26 cellular contexts compared by ENCODE assay signal in genomic region chr2:189474526-189474925, GRCh38. TPM values are rescaled to one million over a fixed set of nuclear protein-coding genes. Genes with fewer than 3 reads are reported as not detected.
A peak's percentile ranks its signal among the peaks of the same experiment; 100 is the strongest.
DNase-seq lines count a peak whose midpoint lies in the region; ATAC-seq, FAIRE-seq and TF ChIP-seq lines count a peak whose summit lies in the region.
"Had no signal": no experiment of that assay in that cellular context is flagged by ENCODE, and none has a peak within 500 bp of the region (broad histone marks: within the 10 kb centered on the region; RNA-seq: fewer than 3 reads in every experiment).

No MANE protein-coding gene starts in this region.

- H3K27me3 ChIP-seq in Peyer's patch (no peaks in the 10 kb centered on the region), pancreas (no peaks in the 10 kb centered on the region)
- H3K27me3 ChIP-seq: BE2C, MG63 had no signal

- peak; percentile 32 for DNase-seq in DMS 273 (lab: John Stamatoyannopoulos, UW; ENCODE audit: unreplicated experiment)
- DNase-seq in DMS 273 treated with DMSO at 0.1 percent for 48 hours (lab: John Stamatoyannopoulos, UW): no peak
- DNase-seq in activated naive CD8-positive, alpha-beta T cell treated with anti-CD3 and anti-CD28 coated beads for 36 hours: no peak
- DNase-seq in Peyer's patch: no peak
- no peak for DNase-seq in pancreas
- DNase-seq in NCI-H748 (lab: John Stamatoyannopoulos, UW; ENCODE audit: unreplicated experiment): no peak
- DNase-seq: BE2C, DMS79, EL, GDM1, HCEC 1CT, KBM-7, MG63, NCI-H1105 treated with DMSO at 0.1 percent for 48 hours, NCI-H146, NCI-H1930, NCI-H2107, NCI-H446 treated with DMSO at 0.1 percent for 48 hours, NCI-H69, SK-N-SH had no signal

- H3K27ac ChIP-seq in Peyer's patch: no peak overlapping the region
- H3K27ac ChIP-seq in pancreas: no peak overlapping the region
- H3K27ac ChIP-seq: 22Rv1 had no signal

- TF ChIP-seq CTCF in Peyer's patch (IDR thresholded peaks at IDR 0.05) (no peak), pancreas (IDR thresholded peaks at IDR 0.05) (no peak)

- peaks cover 8% of the 10 kb centered on the region for H3K36me3 Mint-ChIP-seq in activated naive CD8-positive, alpha-beta T cell
- peaks cover 38% of the 10 kb centered on the region for H3K36me3 Mint-ChIP-seq in activated naive CD8-positive, alpha-beta T cell treated with anti-CD3 and anti-CD28 coated beads for 36 hours
- H3K36me3 Mint-ChIP-seq in activated T-helper 17 cell treated with anti-CD3 and anti-CD28 coated beads, Interleukin-2, amount 50 U/mL, for 72 hours (ENCODE audit: low read depth): peaks cover 79% of the 10 kb centered on the region

- H3K4me1 Mint-ChIP-seq in activated naive CD8-positive, alpha-beta T cell (ENCODE audit: low read depth): no peaks in the 10 kb centered on the region
- H3K4me1 Mint-ChIP-seq in activated naive CD8-positive, alpha-beta T cell treated with anti-CD3 and anti-CD28 coated beads for 36 hours: no peaks in the 10 kb centered on the region
- no peaks in the 10 kb centered on the region for H3K4me1 Mint-ChIP-seq in activated T-helper 17 cell treated with anti-CD3 and anti-CD28 coated beads, Interleukin-2, amount 50 U/mL, for 72 hours
- H3K4me1 Mint-ChIP-seq: CD14-positive monocyte had no signal

- H3K27ac Mint-ChIP-seq in activated naive CD8-positive, alpha-beta T cell: peak overlapping the region; percentile 41
- H3K27ac Mint-ChIP-seq in activated naive CD8-positive, alpha-beta T cell treated with anti-CD3 and anti-CD28 coated beads for 36 hours: no peak overlapping the region
- H3K27ac Mint-ChIP-seq in activated T-helper 17 cell treated with anti-CD3 and anti-CD28 coated beads, Interleukin-2, amount 50 U/mL, for 72 hours: peak overlapping the region; percentile 38

- no peaks in the 10 kb centered on the region for H3K27me3 Mint-ChIP-seq in activated naive CD8-positive, alpha-beta T cell
- H3K27me3 Mint-ChIP-seq in activated naive CD8-positive, alpha-beta T cell treated with anti-CD3 and anti-CD28 coated beads for 36 hours: no peaks in the 10 kb centered on the region
- no peaks in the 10 kb centered on the region for H3K27me3 Mint-ChIP-seq in activated T-helper 17 cell treated with anti-CD3 and anti-CD28 coated beads, Interleukin-2, amount 50 U/mL, for 72 hours

- H3K9me3 ChIP-seq in Peyer's patch (no peaks in the 10 kb centered on the region), pancreas (peaks cover 0 to 2% (median 0%) of the 10 kb centered on the region in 4 donors)
- H3K9me3 ChIP-seq: BE2C, MG63, SK-N-SH had no signal

- H3K4me3 ChIP-seq in Peyer's patch (no peak overlapping the region), pancreas (no peak overlapping the region)
- H3K4me3 ChIP-seq: GM12878, MG63 had no signal

- WGBS in pancreas, 2 donors: 78 to 89% methylated on average over 4 of the region's 4 CpGs

- intact Hi-C loops in pancreas (cut with DNase I): loop anchor here in 1 of 3 donors (10.0 kb wide), 1 partner anchor 90 kb away; no protein-coding TSS in a partner anchor

- no peak overlapping the region for H3K4me3 Mint-ChIP-seq in activated naive CD8-positive, alpha-beta T cell
- no peak overlapping the region for H3K4me3 Mint-ChIP-seq in activated naive CD8-positive, alpha-beta T cell treated with anti-CD3 and anti-CD28 coated beads for 36 hours
- H3K4me3 Mint-ChIP-seq in activated T-helper 17 cell treated with anti-CD3 and anti-CD28 coated beads, Interleukin-2, amount 50 U/mL, for 72 hours: no peak overlapping the region
- H3K4me3 Mint-ChIP-seq: CD14-positive monocyte had no signal

- H3K36me3 ChIP-seq in Peyer's patch (peaks cover 0 to 42% (median 0%) of the 10 kb centered on the region in 3 donors), pancreas (peaks cover 0 to 34% (median 21%) of the 10 kb centered on the region in 3 donors)

- no peaks in the 10 kb centered on the region for H3K9me3 Mint-ChIP-seq in activated naive CD8-positive, alpha-beta T cell (ENCODE audit: low read depth)
- H3K9me3 Mint-ChIP-seq in activated naive CD8-positive, alpha-beta T cell treated with anti-CD3 and anti-CD28 coated beads for 36 hours: no peaks in the 10 kb centered on the region
- H3K9me3 Mint-ChIP-seq in activated T-helper 17 cell treated with anti-CD3 and anti-CD28 coated beads, Interleukin-2, amount 50 U/mL, for 72 hours: no peaks in the 10 kb centered on the region

- H3K4me1 ChIP-seq in Peyer's patch: no peaks in the 10 kb centered on the region
- H3K4me1 ChIP-seq in pancreas: no peaks in the 10 kb centered on the region
- H3K4me1 ChIP-seq: BE2C had no signal

- no peak for FAIRE-seq in pancreas (lab: Jason Lieb, UNC)
- FAIRE-seq: GM12878, H1 had no signal

- no peak for TF ChIP-seq POLR2A in Peyer's patch (IDR thresholded peaks at IDR 0.05)

- ATAC-seq in activated T-helper 17 cell treated with anti-CD3 and anti-CD28 coated beads, Interleukin-2, amount 50 U/mL, for 72 hours (replicated peaks): no peak
- no peak for ATAC-seq in pancreas
- ATAC-seq: GM12878 had no signal

RNA-seq across cellular contexts. Expression of gene WDR75, which starts 33.3 kb away (rescaled TPM):
- total RNA-seq in activated naive CD8-positive, alpha-beta T cell treated with anti-CD3 and anti-CD28 coated beads for 36 hours: 100 to 1,000 TPM; 121 to 133 TPM
- total RNA-seq in activated T-helper 17 cell treated with anti-CD3 and anti-CD28 coated beads, Interleukin-2, amount 50 U/mL, for 72 hours: 10 to 100 TPM; 44.5 to 46.5 TPM
- total RNA-seq in Peyer's patch (10 to 100 TPM; 21.5 to 45.4 (median 32.3) TPM), pancreas (10 to 100 TPM; 13.5 to 20.9 (median 14.7) TPM)
- polyA plus RNA-seq in pancreas: 10 to 100 TPM; 11.3 to 20.1 TPM
